In the genomic region with DNA sequence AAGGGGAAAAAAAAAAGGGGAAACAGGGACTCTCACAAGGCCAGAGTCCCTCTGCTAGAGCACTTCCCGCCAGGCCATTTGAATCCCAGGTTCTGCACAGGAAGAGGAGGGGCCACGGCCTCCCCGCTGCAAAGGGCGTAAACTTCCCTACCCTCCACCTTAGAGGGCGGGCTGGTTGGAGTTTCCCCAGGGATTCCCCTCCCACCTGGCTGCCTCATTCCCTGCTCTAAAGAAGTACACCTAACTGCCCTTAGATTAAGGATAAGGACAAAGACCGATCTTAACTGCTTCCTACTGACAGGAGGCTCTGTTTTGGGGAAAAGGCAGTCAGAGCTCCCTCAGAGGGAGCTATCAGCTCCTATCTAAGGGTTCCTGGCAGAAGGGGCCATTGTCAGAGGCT, we compare ENCODE assay signal across 13 cellular contexts.
DNase-seq lines count a peak whose midpoint lies in the region; ATAC-seq and TF ChIP-seq lines count a peak whose summit lies in the region.
"Had no signal": no experiment of that assay in that cellular context is flagged by ENCODE, and none has a peak within 500 bp of the region (broad histone marks: within the 10 kb centered on the region; RNA-seq: fewer than 3 reads in every experiment).

No MANE protein-coding gene starts in this region.

- H3K4me3 ChIP-seq in HCT116 (replicated peaks in 1 of 2; ENCODE audit: low read depth in 1 of 2, low read length in 2 of 2) (peak overlapping the region; percentile 20 to 46), RWPE2 (ENCODE audit: severe bottlenecking) (no peak overlapping the region), right lobe of liver (no peak overlapping the region)

- H3K36me3 ChIP-seq in HCT116 (ENCODE audit: control insufficient read depth in 1 of 2, insufficient read depth in 2 of 2, low read length in 2 of 2) (no peaks in the 10 kb centered on the region), RWPE2 (ENCODE audit: low read depth) (no peaks in the 10 kb centered on the region), right lobe of liver (no peaks in the 10 kb centered on the region)

- H3K9ac ChIP-seq in HCT116 (ENCODE audit: low read length) = peak overlapping the region; percentile 73

- peak; percentile 78 for ATAC-seq in HCT116
- no peak for ATAC-seq in RWPE2 (ENCODE audit: low read depth)
- ATAC-seq in right lobe of liver = peak in 3 of 4 donors; percentile 64 to 74 (median 65)
- no peak for ATAC-seq in GM19351 (IDR thresholded peaks at IDR 0.05; ENCODE audit: unreplicated experiment)
- ATAC-seq in HG03159 (IDR thresholded peaks at IDR 0.05; ENCODE audit: unreplicated experiment) = no peak
- no peak for ATAC-seq in HG03025 (IDR thresholded peaks at IDR 0.05; ENCODE audit: low FRiP score, unreplicated experiment)
- ATAC-seq: activated CD4-positive, CD25-positive, alpha-beta regulatory T cell treated with anti-CD3 and anti-CD28 coated beads, Interleukin-2, amount 50 U/mL, for 24 hours; T-helper 17 cell had no signal

- no peak for TF ChIP-seq CTCF in HCT116 (IDR thresholded peaks at IDR 0.05 in 2 of 3, conservative IDR thresholded peaks at IDR 0.05 in 1 of 3; ENCODE audit: borderline replicate concordance in 1 of 3, insufficient read depth in 1 of 3, low read depth in 2 of 3, low read length in 2 of 3)
- no peak for TF ChIP-seq CTCF in RWPE2 (IDR thresholded peaks at IDR 0.05; ENCODE audit: poor library complexity, severe bottlenecking)
- no peak for TF ChIP-seq CTCF in right lobe of liver (IDR thresholded peaks at IDR 0.05)

- RAD21 ChIA-PET in HCT116 (lab: Charles Lee; ENCODE audit: low non-redundant PET in 1 of 2, low total read pairs in 2 of 2, uncharacterized antibody in 2 of 2, unreplicated experiment in 2 of 2) = no interaction called here

- POLR2A ChIA-PET in HCT116 (lab: Charles Lee) = interaction anchor here (1.4 kb wide), 1 partner anchor 209 kb away, joined by 3 read pairs; no protein-coding TSS in a partner anchor

- TF ChIP-seq RAD21 in HCT116 (IDR thresholded peaks at IDR 0.05; ENCODE audit: low read depth) = no peak

- DNase-seq in Ammon's horn (ENCODE audit: low spot score) (peak; percentile 63), HCT116 (ENCODE audit: low read depth, low spot score) (peak; percentile 71), RWPE2 (ENCODE audit: low spot score) (no peak), right lobe of liver (peak in 1 of 3 donors; percentile 28), NCI-H187 (lab: John Stamatoyannopoulos, UW) (no peak)
- DNase-seq: activated CD8-positive, alpha-beta memory T cell treated with anti-CD3 and anti-CD28 coated beads, Interleukin-2, amount 50 U/mL, for 4 hours; activated naive CD4-positive, alpha-beta T cell treated with anti-CD3 and anti-CD28 coated beads, Interleukin-2, amount 10 ng/mL, durations not matched to agents 7 days and 5 days; stimulated activated naive CD4-positive, alpha-beta T cell treated with Interleukin-2 at 50 U/mL for 16 hours; T-helper 17 cell had no signal

- H4K20me1 ChIP-seq in HCT116 (ENCODE audit: insufficient read depth) = no peaks in the 10 kb centered on the region

- H3K27ac ChIP-seq in HCT116 (ENCODE audit: low read depth, low read length) (peak overlapping the region; percentile 97), RWPE2 (ENCODE audit: poor library complexity, severe bottlenecking) (peak overlapping the region; percentile 59), right lobe of liver (no peak overlapping the region)

- intact Hi-C loops in HCT116 (cut with micrococcal nuclease) = loop anchor here (10.0 kb wide), 1 partner anchor 821 kb away; the partner anchor contains the start of gene DNAJC1
- intact Hi-C loops in right lobe of liver (cut with DNase I) = no loop called here

- H3K4me1 ChIP-seq in HCT116 (ENCODE audit: control insufficient read depth in 1 of 2, insufficient read depth in 2 of 2, low read length in 2 of 2) = peaks cover 39 to 56% of the 10 kb centered on the region in 2 experiments
- peaks cover 42% of the 10 kb centered on the region for H3K4me1 ChIP-seq in RWPE2 (ENCODE audit: insufficient read depth, poor library complexity, severe bottlenecking)
- H3K4me1 ChIP-seq in right lobe of liver = no peaks in the 10 kb centered on the region

- TF ChIP-seq POLR2A in HCT116 (IDR thresholded peaks at IDR 0.05; ENCODE audit: borderline replicate concordance, extremely low read depth, insufficient read depth, insufficient read length) (no peak), right lobe of liver (IDR thresholded peaks at IDR 0.05) (no peak)

- BruUV-seq in HCT116 (replicated peaks; lab: Mats Ljungman, UMichigan) = no TSS peak

- peak overlapping the region; percentile 12 for H2AFZ ChIP-seq in HCT116 (ENCODE audit: low read depth, low read length, poor library complexity, severe bottlenecking)

- H3K27me3 ChIP-seq in HCT116 (ENCODE audit: insufficient read depth, low read length) (no peaks in the 10 kb centered on the region), RWPE2 (ENCODE audit: insufficient read depth, poor library complexity, severe bottlenecking) (no peaks in the 10 kb centered on the region), right lobe of liver (no peaks in the 10 kb centered on the region)

- no peaks in the 10 kb centered on the region for H3K9me3 ChIP-seq in HCT116 (ENCODE audit: control insufficient read depth in 1 of 2, insufficient read depth in 1 of 2, low read depth in 1 of 2, low read length in 2 of 2)
- H3K9me3 ChIP-seq in RWPE2 (ENCODE audit: severe bottlenecking) = no peaks in the 10 kb centered on the region
- no peaks in the 10 kb centered on the region for H3K9me3 ChIP-seq in right lobe of liver

- H3K4me2 ChIP-seq in HCT116 (ENCODE audit: low read length) = peak overlapping the region; percentile 74

- 70% methylated on average over 2 of the region's 6 CpGs for WGBS in right lobe of liver (ENCODE audit: insufficient coverage, low coverage, low lambda C conversion rate, missing lambda C conversion rate)

- H3K79me2 ChIP-seq in HCT116 (ENCODE audit: insufficient read depth, low read length) = no peaks in the 10 kb centered on the region

- CTCF ChIA-PET in HCT116 (lab: Charles Lee) = no interaction called here

- no peaks in the 10 kb centered on the region for H3K9me2 ChIP-seq in HCT116 (ENCODE audit: insufficient read depth)

TF ChIP-seq in HCT116, 20 proteins besides CTCF, POLR2A, EP300 and RAD21 (continues in another document):
- peak; percentile 46; the same call in 1 of the 2 replicates for TF ChIP-seq SP1 (IDR thresholded peaks at IDR 0.05; ENCODE audit: low read depth)
- TF ChIP-seq YY1 (IDR thresholded peaks at IDR 0.05; ENCODE audit: extremely low read depth, insufficient replicate concordance, low read depth, low read length) = peak; percentile 9
- no peak for TF ChIP-seq SIN3A (IDR thresholded peaks at IDR 0.05; ENCODE audit: low read depth)
- TF ChIP-seq ZFX (IDR thresholded peaks at IDR 0.05) = no peak
- TF ChIP-seq CBX3 (IDR thresholded peaks at IDR 0.05; ENCODE audit: low read depth) = no peak
- TF ChIP-seq MAX (IDR thresholded peaks at IDR 0.05) = no peak; the same call in 1 of the 2 replicates
- no peak for TF ChIP-seq CEBPB (IDR thresholded peaks at IDR 0.05; ENCODE audit: low read depth)
- no peak for TF ChIP-seq ATF3 (IDR thresholded peaks at IDR 0.05)
- no peak for TF ChIP-seq JUND (IDR thresholded peaks at IDR 0.05)
- no peak for TF ChIP-seq EZH2 (IDR thresholded peaks at IDR 0.05)
- no peak for TF ChIP-seq ELF1 (IDR thresholded peaks at IDR 0.05; ENCODE audit: borderline replicate concordance, low read depth)
- TF ChIP-seq EGR1 (IDR thresholded peaks at IDR 0.05; ENCODE audit: low read depth) = no peak
- TF ChIP-seq, protein P1, sequence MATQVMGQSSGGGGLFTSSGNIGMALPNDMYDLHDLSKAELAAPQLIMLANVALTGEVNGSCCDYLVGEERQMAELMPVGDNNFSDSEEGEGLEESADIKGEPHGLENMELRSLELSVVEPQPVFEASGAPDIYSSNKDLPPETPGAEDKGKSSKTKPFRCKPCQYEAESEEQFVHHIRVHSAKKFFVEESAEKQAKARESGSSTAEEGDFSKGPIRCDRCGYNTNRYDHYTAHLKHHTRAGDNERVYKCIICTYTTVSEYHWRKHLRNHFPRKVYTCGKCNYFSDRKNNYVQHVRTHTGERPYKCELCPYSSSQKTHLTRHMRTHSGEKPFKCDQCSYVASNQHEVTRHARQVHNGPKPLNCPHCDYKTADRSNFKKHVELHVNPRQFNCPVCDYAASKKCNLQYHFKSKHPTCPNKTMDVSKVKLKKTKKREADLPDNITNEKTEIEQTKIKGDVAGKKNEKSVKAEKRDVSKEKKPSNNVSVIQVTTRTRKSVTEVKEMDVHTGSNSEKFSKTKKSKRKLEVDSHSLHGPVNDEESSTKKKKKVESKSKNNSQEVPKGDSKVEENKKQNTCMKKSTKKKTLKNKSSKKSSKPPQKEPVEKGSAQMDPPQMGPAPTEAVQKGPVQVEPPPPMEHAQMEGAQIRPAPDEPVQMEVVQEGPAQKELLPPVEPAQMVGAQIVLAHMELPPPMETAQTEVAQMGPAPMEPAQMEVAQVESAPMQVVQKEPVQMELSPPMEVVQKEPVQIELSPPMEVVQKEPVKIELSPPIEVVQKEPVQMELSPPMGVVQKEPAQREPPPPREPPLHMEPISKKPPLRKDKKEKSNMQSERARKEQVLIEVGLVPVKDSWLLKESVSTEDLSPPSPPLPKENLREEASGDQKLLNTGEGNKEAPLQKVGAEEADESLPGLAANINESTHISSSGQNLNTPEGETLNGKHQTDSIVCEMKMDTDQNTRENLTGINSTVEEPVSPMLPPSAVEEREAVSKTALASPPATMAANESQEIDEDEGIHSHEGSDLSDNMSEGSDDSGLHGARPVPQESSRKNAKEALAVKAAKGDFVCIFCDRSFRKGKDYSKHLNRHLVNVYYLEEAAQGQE (IDR thresholded peaks at IDR 0.05; ENCODE audit: low read depth) = no peak
- no peak for TF ChIP-seq TCF7L2 (IDR thresholded peaks at IDR 0.05; ENCODE audit: borderline replicate concordance, extremely low read depth, insufficient read depth, insufficient read length)
- TF ChIP-seq SRF (IDR thresholded peaks at IDR 0.05; ENCODE audit: low read depth) = no peak
- peak; percentile 43; the same call in 1 of the 2 replicates for TF ChIP-seq POLR2AphosphoS5 (IDR thresholded peaks at IDR 0.05; ENCODE audit: low read depth, low read length)
- no peak for TF ChIP-seq EZH2phosphoT487 (IDR thresholded peaks at IDR 0.05; ENCODE audit: borderline replicate concordance)

Comparison
In these comparisons a context has a peak if more than half of its experiments do, and no peak if none do; other contexts are left out.
1. DNase-seq: peak in Ammon's horn (single experiment) and HCT116 (single experiment); none in RWPE2 (single experiment) and NCI-H187 (0 of 2).
2. ATAC-seq: peak in HCT116 (single experiment) and right lobe of liver (3 of 4); none in RWPE2 (single experiment), GM19351 (single experiment), HG03159 (single experiment) and HG03025 (single experiment).
3. H3K27ac ChIP-seq: peak in HCT116 (single experiment) and RWPE2 (single experiment); none in right lobe of liver (0 of 3).
4. H3K4me3 ChIP-seq: peak in HCT116 (2 of 2); none in RWPE2 (single experiment) and right lobe of liver (0 of 3).